35 cellular contexts compared by ENCODE assay signal in genomic region chr1:195686764-195687163, GRCh38.
"Had no signal": no experiment of that assay in that cellular context is flagged by ENCODE, and none has a peak within 500 bp of the region (broad histone marks: within the 10 kb centered on the region; RNA-seq: fewer than 3 reads in every experiment).

No MANE protein-coding gene starts in this region.

- FAIRE-seq: bronchial epithelial cell had no signal

- H3K4me1 ChIP-seq: adrenal gland had no signal

- H3K4me3 ChIP-seq: adrenal gland, cardiac muscle cell had no signal

- H3K36me3 Mint-ChIP-seq: activated CD4-positive, alpha-beta memory T cell treated with anti-CD3 and anti-CD28 coated beads for 36 hours; activated naive CD4-positive, alpha-beta T cell treated with anti-CD3 and anti-CD28 coated beads, Interleukin-2, amount 50 U/mL, for 72 hours; activated naive CD8-positive, alpha-beta T cell treated with anti-CD3 and anti-CD28 coated beads for 36 hours; brain had no signal

- H3K4me3 Mint-ChIP-seq: activated B cell treated with CpG ODN at 0.5 μM for 24 hours; activated CD4-positive, alpha-beta memory T cell treated with anti-CD3 and anti-CD28 coated beads for 36 hours; activated CD4-positive, alpha-beta T cell treated with anti-CD3 and anti-CD28 coated beads, Interleukin-2, amount 10 ng/mL, durations not matched to agents 24 days and 14 days; activated CD8-positive, alpha-beta T cell treated with anti-CD3 and anti-CD28 coated beads for 36 hours; activated naive CD4-positive, alpha-beta T cell treated with anti-CD3 and anti-CD28 coated beads for 36 hours; activated naive CD8-positive, alpha-beta T cell treated with anti-CD3 and anti-CD28 coated beads for 36 hours; activated T-cell treated with anti-CD3 and anti-CD28 coated beads, Interleukin-2, amount 50 U/mL, for 4 hours; activated T-cell treated with anti-CD3 and anti-CD28 coated beads, Interleukin-2, amount 50 U/mL, for 72 hours; activated T-helper 1 cell treated with anti-CD3 and anti-CD28 coated beads, Interleukin-12 subunit alpha, Interleukin-12 subunit beta, Interleukin-2, Interleukin-4 antibody, amounts not matched to agents 30 ng/mL and 10 ng/mL and 1 ng/mL, durations not matched to agents 14 hours and 24 hours and 36 hours; activated T-helper 17 cell treated with anti-CD3 and anti-CD28 coated beads, Interleukin-2, amount 50 U/mL, for 72 hours; brain; central memory CD8-positive, alpha-beta T cell; T-helper 2 cell treated with Interferon-gamma antibody and Interleukin-4, amounts not matched to agents 5 μg/mL and 100 μg/mL, for 36 hours had no signal

- H3K27ac Mint-ChIP-seq: activated B cell treated with CpG ODN at 0.5 μM for 24 hours; activated CD4-positive, alpha-beta memory T cell treated with anti-CD3 and anti-CD28 coated beads for 36 hours; activated CD4-positive, alpha-beta T cell treated with anti-CD3 and anti-CD28 coated beads, Interleukin-2, amount 10 ng/mL, durations not matched to agents 24 days and 14 days; activated CD8-positive, alpha-beta T cell treated with anti-CD3 and anti-CD28 coated beads for 36 hours; activated naive CD4-positive, alpha-beta T cell treated with anti-CD3 and anti-CD28 coated beads for 36 hours; activated naive CD4-positive, alpha-beta T cell treated with anti-CD3 and anti-CD28 coated beads, Interleukin-2, amount 50 U/mL, for 72 hours; activated naive CD8-positive, alpha-beta T cell treated with anti-CD3 and anti-CD28 coated beads for 36 hours; activated T-cell treated with anti-CD3 and anti-CD28 coated beads, Interleukin-2, amount 50 U/mL, for 72 hours; activated T-helper 1 cell treated with anti-CD3 and anti-CD28 coated beads, Interleukin-12 subunit alpha, Interleukin-12 subunit beta, Interleukin-2, Interleukin-4 antibody, amounts not matched to agents 30 ng/mL and 10 ng/mL and 1 ng/mL, durations not matched to agents 14 hours and 24 hours and 36 hours; activated T-helper 17 cell treated with anti-CD3 and anti-CD28 coated beads, Interleukin-2, amount 50 U/mL, for 72 hours; brain; T-helper 2 cell treated with Interferon-gamma antibody and Interleukin-4, amounts not matched to agents 5 μg/mL and 100 μg/mL, for 36 hours had no signal

- H3K36me3 ChIP-seq: adrenal gland, cardiac muscle cell had no signal

- H3K4me1 Mint-ChIP-seq: activated B cell treated with CpG ODN at 0.5 μM for 24 hours; activated CD4-positive, alpha-beta T cell treated with anti-CD3 and anti-CD28 coated beads, Interleukin-2, amount 10 ng/mL, durations not matched to agents 24 days and 14 days; activated naive CD8-positive, alpha-beta T cell treated with anti-CD3 and anti-CD28 coated beads for 36 hours; activated T-helper 17 cell treated with anti-CD3 and anti-CD28 coated beads, Interleukin-2, amount 50 U/mL, for 72 hours; brain; central memory CD8-positive, alpha-beta T cell had no signal

- DNase-seq: activated B cell treated with CpG ODN at 0.5 μM for 24 hours; activated CD4-positive, alpha-beta memory T cell treated with anti-CD3 and anti-CD28 coated beads for 36 hours; activated CD4-positive, alpha-beta T cell treated with anti-CD3 and anti-CD28 coated beads for 4 hours; activated CD4-positive, alpha-beta T cell treated with anti-CD3 and anti-CD28 coated beads, Interleukin-2, amount 10 ng/mL, durations not matched to agents 24 days and 14 days; activated CD4-positive, alpha-beta T cell treated with anti-CD3 and anti-CD28 coated beads, Interleukin-2, amount 50 U/mL, for 1 hour; activated CD4-positive, alpha-beta T cell treated with anti-CD3 and anti-CD28 coated beads, Interleukin-2, amount 50 U/mL, for 4 hours; activated CD4-positive, CD25-positive, alpha-beta regulatory T cell treated with anti-CD3 and anti-CD28 coated beads, Interleukin-2, amount 50 U/mL, for 72 hours; activated CD8-positive, alpha-beta memory T cell treated with anti-CD3 and anti-CD28 coated beads, Interleukin-2, amount 50 U/mL, for 4 hours; activated CD8-positive, alpha-beta T cell treated with anti-CD3 and anti-CD28 coated beads for 36 hours; activated effector memory CD4-positive, alpha-beta T cell treated with anti-CD3 and anti-CD28 coated beads, Interleukin-2, amount 50 U/mL, for 16 hours; activated gamma-delta T cell treated with Interleukin-2 at 50 U/mL for 16 hours; activated naive CD4-positive, alpha-beta T cell; activated naive CD4-positive, alpha-beta T cell treated with anti-CD3 and anti-CD28 coated beads for 36 hours; activated naive CD4-positive, alpha-beta T cell treated with anti-CD3 and anti-CD28 coated beads, Interleukin-2, amount 50 U/mL, for 16 hours; activated naive CD8-positive, alpha-beta T cell treated with anti-CD3 and anti-CD28 coated beads for 36 hours; activated T-cell treated with anti-CD3 and anti-CD28 coated beads for 4 hours; activated T-cell treated with anti-CD3 and anti-CD28 coated beads, Interleukin-2, amount 50 U/mL, for 1 hour; activated T-cell treated with anti-CD3 and anti-CD28 coated beads, Interleukin-2, amount 50 U/mL, for 4 hours; activated T-cell treated with anti-CD3 and anti-CD28 coated beads, Interleukin-2, amount 50 U/mL, for 72 hours; adrenal gland; amniotic stem cell; aorta; caudate nucleus; cerebellar nuclear complex; T-helper 2 cell; T-helper 9 cell had no signal

- ATAC-seq: activated CD8-positive, alpha-beta T cell treated with anti-CD3 and anti-CD28 coated beads for 36 hours; activated naive CD4-positive, alpha-beta T cell treated with anti-CD3 and anti-CD28 coated beads, Interleukin-2, amount 50 U/mL, for 72 hours; activated T-cell treated with anti-CD3 and anti-CD28 coated beads, Interleukin-2, amount 50 U/mL, for 4 hours; activated T-cell treated with anti-CD3 and anti-CD28 coated beads, Interleukin-2, amount 50 U/mL, for 72 hours; activated T-helper 17 cell treated with anti-CD3 and anti-CD28 coated beads, Interleukin-2, amount 50 U/mL, for 72 hours had no signal

- H3K27me3 Mint-ChIP-seq: activated B cell treated with CpG ODN at 0.5 μM for 24 hours; activated CD4-positive, alpha-beta memory T cell treated with anti-CD3 and anti-CD28 coated beads for 36 hours; activated CD4-positive, alpha-beta T cell treated with anti-CD3 and anti-CD28 coated beads, Interleukin-2, amount 10 ng/mL, durations not matched to agents 24 days and 14 days; activated CD8-positive, alpha-beta T cell treated with anti-CD3 and anti-CD28 coated beads for 36 hours; activated naive CD8-positive, alpha-beta T cell treated with anti-CD3 and anti-CD28 coated beads for 36 hours; activated T-helper 17 cell treated with anti-CD3 and anti-CD28 coated beads, Interleukin-2, amount 50 U/mL, for 72 hours; brain; central memory CD8-positive, alpha-beta T cell had no signal

- H3K27me3 ChIP-seq: adrenal gland, cardiac muscle cell had no signal

- H3K27ac ChIP-seq: adrenal gland, cardiac muscle cell, VCaP had no signal

- H3K9me3 ChIP-seq: adrenal gland had no signal

- H3K9me3 Mint-ChIP-seq: activated B cell treated with CpG ODN at 0.5 μM for 24 hours; activated CD4-positive, alpha-beta memory T cell treated with anti-CD3 and anti-CD28 coated beads for 36 hours; activated CD4-positive, alpha-beta T cell treated with anti-CD3 and anti-CD28 coated beads, Interleukin-2, amount 10 ng/mL, durations not matched to agents 24 days and 14 days; activated CD8-positive, alpha-beta T cell treated with anti-CD3 and anti-CD28 coated beads for 36 hours; activated naive CD4-positive, alpha-beta T cell treated with anti-CD3 and anti-CD28 coated beads for 36 hours; activated naive CD8-positive, alpha-beta T cell treated with anti-CD3 and anti-CD28 coated beads for 36 hours; activated T-cell treated with anti-CD3 and anti-CD28 coated beads, Interleukin-2, amount 50 U/mL, for 4 hours; activated T-cell treated with anti-CD3 and anti-CD28 coated beads, Interleukin-2, amount 50 U/mL, for 72 hours; activated T-helper 1 cell treated with anti-CD3 and anti-CD28 coated beads, Interleukin-12 subunit alpha, Interleukin-12 subunit beta, Interleukin-2, Interleukin-4 antibody, amounts not matched to agents 30 ng/mL and 10 ng/mL and 1 ng/mL, durations not matched to agents 14 hours and 24 hours and 36 hours; activated T-helper 17 cell treated with anti-CD3 and anti-CD28 coated beads, Interleukin-2, amount 50 U/mL, for 72 hours; brain; T-helper 2 cell treated with Interferon-gamma antibody and Interleukin-4, amounts not matched to agents 5 μg/mL and 100 μg/mL, for 36 hours had no signal
